12 cellular contexts compared by ENCODE assay signal in genomic region chr4:89482926-89483595, GRCh38.
A peak's percentile ranks its signal among the peaks of the same experiment; 100 is the strongest.
DNase-seq lines count a peak whose midpoint lies in the region; ATAC-seq and TF ChIP-seq lines count a peak whose summit lies in the region.
"Had no signal": no experiment of that assay in that cellular context is flagged by ENCODE, and none has a peak within 500 bp of the region (broad histone marks: within the 10 kb centered on the region; RNA-seq: fewer than 3 reads in every experiment).

No MANE protein-coding gene starts in this region.

- WGBS in mesenchymal stem cell = 99% methylated on average over 6 of the region's 8 CpGs

- DNase-seq in ELR (ENCODE audit: low read depth) (peak; percentile 44), PC-3 (peak; percentile 4), epithelial cell of esophagus (ENCODE audit: low read depth) (peak; percentile 41), mesenchymal stem cell (no peak), H4 (ENCODE audit: low spot score) (no peak), caudate nucleus (lab: John Stamatoyannopoulos, UW) (no peak)
- no peak for DNase-seq in activated CD4-positive, alpha-beta T cell treated with anti-CD3 and anti-CD28 coated beads, Interleukin-2, amount 50 U/mL, for 4 hours
- DNase-seq: NCI-H1436, NCI-H187 treated with DMSO at 0.1 percent for 48 hours, Peyer's patch had no signal

- TF ChIP-seq CTCF in PC-3 (conservative IDR thresholded peaks at IDR 0.05; ENCODE audit: low read depth, low read length) (no peak), epithelial cell of esophagus (IDR thresholded peaks at IDR 0.05; ENCODE audit: insufficient read depth, low read depth, low read length, missing control alignments) (no peak)

- H4K8ac ChIP-seq in mesenchymal stem cell (ENCODE audit: low read length) = no peak overlapping the region

- no peaks in the 10 kb centered on the region for H4K20me1 ChIP-seq in PC-3 (ENCODE audit: low read length)

- no TSS peak for BruUV-seq in PC-3 (replicated peaks; lab: Mats Ljungman, UMichigan)

- no peak overlapping the region for H2BK5ac ChIP-seq in mesenchymal stem cell (ENCODE audit: low read depth, low read length, poor library complexity, severe bottlenecking)

- intact Hi-C loops in PC-3 (cut with micrococcal nuclease) = loop anchor here (10.0 kb wide), 1 partner anchor 382 kb away; no protein-coding TSS in a partner anchor

- H3K4me3 ChIP-seq in PC-3 (ENCODE audit: low read length) (no peak overlapping the region), epithelial cell of esophagus (ENCODE audit: low read length) (no peak overlapping the region), mesenchymal stem cell (ENCODE audit: insufficient read depth in 1 of 2, low read depth in 1 of 2, low read length in 2 of 2) (no peak overlapping the region)
- H3K4me3 ChIP-seq: A549, Peyer's patch, SJSA1 had no signal

- H3K27ac ChIP-seq in PC-3 (ENCODE audit: low read length) (no peak overlapping the region), mesenchymal stem cell (ENCODE audit: low read length, poor library complexity, severe bottlenecking) (no peak overlapping the region), caudate nucleus (ENCODE audit: low read depth, low read length) (no peak overlapping the region)
- H3K27ac ChIP-seq: A549, Peyer's patch, SJSA1 had no signal

- no peaks in the 10 kb centered on the region for H3K9me2 ChIP-seq in PC-3 (replicated peaks; ENCODE audit: low read length)

- H3K36me3 ChIP-seq in PC-3 (ENCODE audit: low read depth, low read length) = no peaks in the 10 kb centered on the region
- H3K36me3 ChIP-seq in mesenchymal stem cell (ENCODE audit: control insufficient read depth in 1 of 2, insufficient read depth in 2 of 2, low read depth in 1 of 2, low read length in 2 of 2) = no peaks in the 10 kb centered on the region
- H3K36me3 ChIP-seq: Peyer's patch, SJSA1 had no signal

- no peak overlapping the region for H2AK5ac ChIP-seq in mesenchymal stem cell (ENCODE audit: low read length, severe bottlenecking)

- H3K79me2 ChIP-seq in PC-3 (ENCODE audit: low read length) = no peaks in the 10 kb centered on the region

- no peak overlapping the region for H3K14ac ChIP-seq in mesenchymal stem cell (ENCODE audit: low read length in 2 of 2)

- H3K18ac ChIP-seq in mesenchymal stem cell (ENCODE audit: low read depth in 1 of 2, low read length in 2 of 2) = no peak overlapping the region

- no peak overlapping the region for H4K91ac ChIP-seq in mesenchymal stem cell (ENCODE audit: low read length)

- ATAC-seq in PC-3 = peak; percentile 55; the same call in 1 of the 2 replicates

- no peak overlapping the region for H2BK12ac ChIP-seq in mesenchymal stem cell (ENCODE audit: low read length in 2 of 2)

- H3K4ac ChIP-seq in mesenchymal stem cell (ENCODE audit: low read depth in 1 of 2, low read length in 2 of 2) = no peak overlapping the region

- H3K9ac ChIP-seq in PC-3 (ENCODE audit: low read length) = no peak overlapping the region
- no peak overlapping the region for H3K9ac ChIP-seq in mesenchymal stem cell (ENCODE audit: low read length)

- no peaks in the 10 kb centered on the region for H3K9me3 ChIP-seq in PC-3 (ENCODE audit: low read length)
- H3K9me3 ChIP-seq in mesenchymal stem cell (ENCODE audit: control insufficient read depth, low read length) = no peaks in the 10 kb centered on the region
- H3K9me3 ChIP-seq: A549, Peyer's patch, SJSA1 had no signal

- no peaks in the 10 kb centered on the region for H3F3A ChIP-seq in PC-3 (ENCODE audit: low read length, unreplicated experiment)

- no peak overlapping the region for H3K23ac ChIP-seq in mesenchymal stem cell (ENCODE audit: low read length in 2 of 2)

- H3K27me3 ChIP-seq in PC-3 (ENCODE audit: low read length) (no peaks in the 10 kb centered on the region), mesenchymal stem cell (ENCODE audit: control insufficient read depth in 1 of 2, insufficient read depth in 1 of 2, low read length in 2 of 2) (no peaks in the 10 kb centered on the region)
- H3K27me3 ChIP-seq: Peyer's patch had no signal

- H2BK120ac ChIP-seq in mesenchymal stem cell (ENCODE audit: low read depth, low read length) = no peak overlapping the region

- H3K79me1 ChIP-seq in mesenchymal stem cell (replicated peaks; ENCODE audit: low read length, poor library complexity, severe bottlenecking) = no peaks in the 10 kb centered on the region

- CTCF ChIA-PET in PC-3 (lab: Charles Lee) = no interaction called here

- H3K4me1 ChIP-seq in PC-3 (ENCODE audit: insufficient read depth, low read length) = no peaks in the 10 kb centered on the region
- H3K4me1 ChIP-seq in mesenchymal stem cell (ENCODE audit: control insufficient read depth, insufficient read depth, low read depth, low read length) = no peaks in the 10 kb centered on the region
- H3K4me1 ChIP-seq: A549, Peyer's patch, SJSA1 had no signal

- H2AFZ ChIP-seq in PC-3 (ENCODE audit: low read length) (no peak overlapping the region), mesenchymal stem cell (ENCODE audit: low read depth, low read length) (no peak overlapping the region)

- peak overlapping the region; percentile 60 for H2BK15ac ChIP-seq in mesenchymal stem cell (ENCODE audit: low read depth, poor library complexity, severe bottlenecking)

- POLR2A ChIA-PET in PC-3 (lab: Charles Lee; ENCODE audit: unreplicated experiment) = no interaction called here

- H3K4me2 ChIP-seq in PC-3 (ENCODE audit: low read length) (no peak overlapping the region), mesenchymal stem cell (ENCODE audit: low read length, poor library complexity, severe bottlenecking) (no peak overlapping the region)
- H3K4me2 ChIP-seq: A549 had no signal

Comparison
In these comparisons a context has a peak if more than half of its experiments do, and no peak if none do; other contexts are left out.
1. DNase-seq: peak in ELR (single experiment), PC-3 (single experiment) and epithelial cell of esophagus (single experiment); none in mesenchymal stem cell (single experiment), H4 (single experiment), activated CD4-positive, alpha-beta T cell treated with anti-CD3 and anti-CD28 coated beads, Interleukin-2, amount 50 U/mL, for 4 hours (0 of 2) and caudate nucleus (0 of 61).